In genomic region chr22:27895600-27895999, GRCh38 we compare ENCODE assay signal across 10 cellular contexts. TPM values are rescaled to one million over a fixed set of nuclear protein-coding genes. Genes with fewer than 3 reads are reported as not detected.
DNase-seq lines count a peak whose midpoint lies in the region; ATAC-seq and TF ChIP-seq lines count a peak whose summit lies in the region.
"Had no signal": no experiment of that assay in that cellular context is flagged by ENCODE, and none has a peak within 500 bp of the region (broad histone marks: within the 10 kb centered on the region; RNA-seq: fewer than 3 reads in every experiment).

No MANE protein-coding gene starts in this region.

- no peaks in the 10 kb centered on the region for H3K27me3 Mint-ChIP-seq in activated CD8-positive, alpha-beta memory T cell treated with anti-CD3 and anti-CD28 coated beads, Interleukin-2, amount 10 ng/mL, durations not matched to agents 7 days and 5 days

- H3K36me3 Mint-ChIP-seq in activated CD8-positive, alpha-beta memory T cell treated with anti-CD3 and anti-CD28 coated beads, Interleukin-2, amount 10 ng/mL, durations not matched to agents 7 days and 5 days, result peaks cover 57% of the 10 kb centered on the region

- DNase-seq in activated CD8-positive, alpha-beta memory T cell treated with anti-CD3 and anti-CD28 coated beads, Interleukin-2, amount 10 ng/mL, durations not matched to agents 7 days and 5 days, result no peak
- no peak for DNase-seq in activated CD8-positive, alpha-beta memory T cell treated with anti-CD3 and anti-CD28 coated beads, Interleukin-2, amount 50 U/mL, for 48 hours
- peak; percentile 26 for DNase-seq in mesendoderm
- DNase-seq in LoVo (ENCODE audit: low spot score), result no peak
- DNase-seq in BE2C, result no peak
- no peak for DNase-seq in foreskin fibroblast
- DNase-seq: NCI-H2029 treated with DMSO at 0.1 percent for 48 hours, uterus had no signal

- CTCF ChIA-PET in activated CD8-positive, alpha-beta memory T cell treated with anti-CD3 and anti-CD28 coated beads, Interleukin-2, amount 10 ng/mL, durations not matched to agents 7 days and 5 days (lab: Charles Lee), result interaction anchor here (1.0 to 3.4 kb wide), 3 partner anchors 8 to 12 kb away, joined by 3 to 13 read pairs (median 3); no protein-coding TSS in a partner anchor

- no peak overlapping the region for H2BK120ac ChIP-seq in mesendoderm (ENCODE audit: low read depth, low read length)

- H3K4me1 ChIP-seq in mesendoderm (ENCODE audit: control insufficient read depth, low read depth, low read length) (no peaks in the 10 kb centered on the region), BE2C (peaks cover 14% of the 10 kb centered on the region)
- H3K4me1 ChIP-seq: uterus had no signal

- no peak overlapping the region for H4K8ac ChIP-seq in mesendoderm (ENCODE audit: low read depth, low read length)

- peaks cover 7% of the 10 kb centered on the region for H3K36me3 ChIP-seq in mesendoderm (ENCODE audit: control insufficient read depth, insufficient read depth, low read length)
- H3K36me3 ChIP-seq in BE2C, result peaks cover 92% of the 10 kb centered on the region
- H3K36me3 ChIP-seq: uterus had no signal

- H3K27ac Mint-ChIP-seq in activated CD8-positive, alpha-beta memory T cell treated with anti-CD3 and anti-CD28 coated beads, Interleukin-2, amount 10 ng/mL, durations not matched to agents 7 days and 5 days, result peak overlapping the region; percentile 62

- H3K9me3 Mint-ChIP-seq in activated CD8-positive, alpha-beta memory T cell treated with anti-CD3 and anti-CD28 coated beads, Interleukin-2, amount 10 ng/mL, durations not matched to agents 7 days and 5 days (ENCODE audit: low read depth), result no peaks in the 10 kb centered on the region

- no peaks in the 10 kb centered on the region for H3K9me3 ChIP-seq in BE2C
- H3K9me3 ChIP-seq: uterus had no signal

- no peak overlapping the region for H3K4me2 ChIP-seq in mesendoderm (ENCODE audit: low read length)

- H3K4me3 ChIP-seq in mesendoderm (ENCODE audit: low read length), result no peak overlapping the region
- H3K4me3 ChIP-seq in BE2C (ENCODE audit: low read depth, low read length), result no peak overlapping the region
- no peak overlapping the region for H3K4me3 ChIP-seq in foreskin fibroblast (ENCODE audit: low read depth in 1 of 2, low read length in 2 of 2)
- H3K4me3 ChIP-seq: uterus had no signal

- no CpG with 5 or more reads among the region's 4 CpGs for WGBS in mesendoderm (ENCODE audit: extremely low coverage, insufficient coverage, low lambda C conversion rate)

- ATAC-seq in activated CD8-positive, alpha-beta memory T cell treated with anti-CD3 and anti-CD28 coated beads, Interleukin-2, amount 10 ng/mL, durations not matched to agents 7 days and 5 days, result peak; percentile 23
- peak; percentile 93 for ATAC-seq in GM21447 (IDR thresholded peaks at IDR 0.05; ENCODE audit: unreplicated experiment)
- peak; percentile 88 for ATAC-seq in HG03135 (IDR thresholded peaks at IDR 0.05; ENCODE audit: unreplicated experiment)

- no peak overlapping the region for H3K4ac ChIP-seq in mesendoderm (ENCODE audit: low read depth, low read length)

- no peak overlapping the region for H3K4me3 Mint-ChIP-seq in activated CD8-positive, alpha-beta memory T cell treated with anti-CD3 and anti-CD28 coated beads, Interleukin-2, amount 10 ng/mL, durations not matched to agents 7 days and 5 days

- H3K9ac ChIP-seq in mesendoderm (ENCODE audit: low read length), result no peak overlapping the region

- H3K79me1 ChIP-seq in mesendoderm (ENCODE audit: low read length), result peaks cover 12% of the 10 kb centered on the region

- TF ChIP-seq CTCF in BE2C (IDR thresholded peaks at IDR 0.05; ENCODE audit: low read depth, low read length) (no peak), foreskin fibroblast (IDR thresholded peaks at IDR 0.05; ENCODE audit: low read depth, low read length) (no peak)

- H3K27ac ChIP-seq in mesendoderm (ENCODE audit: low read depth, low read length), result no peak overlapping the region
- H3K27ac ChIP-seq: uterus had no signal

- H3K27me3 ChIP-seq in mesendoderm (ENCODE audit: insufficient read depth, low read length, poor library complexity) (no peaks in the 10 kb centered on the region), BE2C (no peaks in the 10 kb centered on the region)
- H3K27me3 ChIP-seq: uterus had no signal

- no peak overlapping the region for H2AK5ac ChIP-seq in mesendoderm (ENCODE audit: low read length)

- peaks cover 5% of the 10 kb centered on the region for H3K79me2 ChIP-seq in mesendoderm (ENCODE audit: control insufficient read depth, insufficient read depth, low read length)

- no peak overlapping the region for H3K18ac ChIP-seq in mesendoderm (ENCODE audit: low read length)

- no peak overlapping the region for H2BK5ac ChIP-seq in mesendoderm (ENCODE audit: low read length)

- no peak overlapping the region for H2BK15ac ChIP-seq in mesendoderm (replicated peaks; ENCODE audit: low read depth)

- H3K56ac ChIP-seq in mesendoderm (ENCODE audit: low read length), result no peak overlapping the region

- no peak overlapping the region for H4K5ac ChIP-seq in mesendoderm (ENCODE audit: low read length)

- H3K4me1 Mint-ChIP-seq in activated CD8-positive, alpha-beta memory T cell treated with anti-CD3 and anti-CD28 coated beads, Interleukin-2, amount 10 ng/mL, durations not matched to agents 7 days and 5 days, result peaks cover 22% of the 10 kb centered on the region

- no peak overlapping the region for H3K23ac ChIP-seq in mesendoderm (ENCODE audit: low read length)

RNA-seq across cellular contexts. Expression of gene PITPNB, which starts 23.5 kb away (rescaled TPM):
- 100 to 1,000 TPM in 1 of 2 experiments, 10 to 100 TPM in 1; 83.4 to 107 TPM for total RNA-seq in activated CD8-positive, alpha-beta memory T cell treated with anti-CD3 and anti-CD28 coated beads, Interleukin-2, amount 10 ng/mL, durations not matched to agents 7 days and 5 days
- 73.5 TPM for polyA plus RNA-seq in mesendoderm (2013, experiment 1 of 2)
- 74.5 TPM for polyA plus RNA-seq in mesendoderm (2013, experiment 2 of 2)
- polyA plus RNA-seq in BE2C (2012; ENCODE audit: insufficient read depth, insufficient read length, low read depth), result 159 TPM

Comparison
In these comparisons a context has a peak if more than half of its experiments do, and no peak if none do; other contexts are left out.
1. ATAC-seq: peak in every context shown above with its lines; median percentile 93 in GM21447; 88 in HG03135; 23 in activated CD8-positive, alpha-beta memory T cell treated with anti-CD3 and anti-CD28 coated beads, Interleukin-2, amount 10 ng/mL, durations not matched to agents 7 days and 5 days.